In the genomic region with DNA sequence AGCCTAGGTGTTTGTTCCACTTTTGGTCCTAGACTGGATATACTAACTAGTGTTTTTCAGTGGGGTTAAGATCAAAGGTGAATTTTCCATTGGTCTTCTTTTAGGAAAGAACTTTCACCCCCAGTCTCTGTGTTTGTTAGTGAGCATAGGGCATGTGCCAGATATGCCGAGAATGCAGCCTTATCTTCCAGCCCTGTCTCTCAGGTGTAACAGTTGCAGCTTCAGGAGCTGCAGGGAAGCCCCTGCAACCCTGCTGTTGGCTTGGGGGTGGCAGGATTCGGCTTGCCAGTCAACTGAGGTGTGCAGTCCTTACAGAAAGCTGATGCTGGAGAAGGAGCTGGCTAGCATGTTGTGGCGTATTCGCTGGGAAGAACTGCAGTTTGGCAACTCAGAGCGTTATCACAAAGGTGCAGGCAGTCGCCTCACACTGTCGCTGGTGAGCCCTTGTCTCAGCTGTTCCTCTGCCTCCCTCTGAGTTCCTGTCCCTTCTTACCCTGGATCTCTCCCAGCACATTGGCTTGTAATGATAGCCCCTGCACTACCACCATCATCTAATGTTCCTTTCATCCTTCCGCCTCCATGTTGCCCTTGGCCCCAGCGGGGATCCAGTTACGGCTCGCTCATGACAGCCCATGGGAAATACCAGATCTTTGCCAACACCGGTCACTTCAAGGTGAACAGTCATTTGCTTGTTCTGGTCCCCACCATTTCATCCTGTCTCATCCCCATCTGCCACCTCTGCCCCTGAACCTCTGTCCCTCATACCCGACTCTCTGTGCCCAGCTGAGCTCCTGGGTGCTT, we compare ENCODE assay signal across 17 cellular contexts. TPM values are rescaled to one million over a fixed set of nuclear protein-coding genes. Genes with fewer than 3 reads are reported as not detected.
"Had no signal": no experiment of that assay in that cellular context is flagged by ENCODE, and none has a peak within 500 bp of the region (broad histone marks: within the 10 kb centered on the region; RNA-seq: fewer than 3 reads in every experiment).

No MANE protein-coding gene starts in this region.

- H3K9me3 Mint-ChIP-seq: activated CD4-positive, alpha-beta memory T cell treated with anti-CD3 and anti-CD28 coated beads for 36 hours; dendritic cell treated with granulocyte-macrophage colony-stimulating factor and Interleukin-4, amounts not matched to agents 40 ng/mL and 50 ng/mL, for 4 days; stimulated activated memory B cell treated with anti-CD40 and anti-IgM and Interleukin-4, amounts not matched to agents 10 μg/mL and 1 μg/mL and 100 μg/mL, for 72 hours had no signal

- H3K4me1 Mint-ChIP-seq: stimulated activated memory B cell treated with anti-CD40 and anti-IgM and Interleukin-4, amounts not matched to agents 10 μg/mL and 1 μg/mL and 100 μg/mL, for 72 hours had no signal

- H3K4me3 ChIP-seq: heart right ventricle, lung, pancreas had no signal

- H3K9me3 ChIP-seq: heart right ventricle, pancreas had no signal

- H3K4me1 ChIP-seq: heart right ventricle, pancreas had no signal

- DNase-seq: activated CD4-positive, alpha-beta memory T cell treated with anti-CD3 and anti-CD28 coated beads for 36 hours; effector memory CD4-positive, alpha-beta T cell; foreskin melanocyte; heart right ventricle; pancreas; stimulated activated CD4-positive, alpha-beta T cell treated with anti-CD3 and anti-CD28 coated beads, Interleukin-12 subunit alpha, Interleukin-12 subunit beta, amount 100 ng/mL, for 4 hours; stimulated activated CD4-positive, alpha-beta T cell treated with anti-CD3 and anti-CD28 coated beads, Interleukin-2, amount 100 ng/mL, for 24 hours had no signal

- ATAC-seq: heart right ventricle; pancreas; stimulated activated memory B cell treated with anti-CD40 and anti-IgM and Interleukin-4, amounts not matched to agents 10 μg/mL and 1 μg/mL and 100 μg/mL, for 72 hours had no signal

- H3K27ac Mint-ChIP-seq: activated CD4-positive, alpha-beta memory T cell treated with anti-CD3 and anti-CD28 coated beads for 36 hours; dendritic cell treated with granulocyte-macrophage colony-stimulating factor and Interleukin-4, amounts not matched to agents 40 ng/mL and 50 ng/mL, for 4 days; stimulated activated memory B cell treated with anti-CD40 and anti-IgM and Interleukin-4, amounts not matched to agents 10 μg/mL and 1 μg/mL and 100 μg/mL, for 72 hours had no signal

- H3K4me3 Mint-ChIP-seq: activated CD4-positive, alpha-beta memory T cell treated with anti-CD3 and anti-CD28 coated beads for 36 hours; dendritic cell treated with granulocyte-macrophage colony-stimulating factor and Interleukin-4, amounts not matched to agents 40 ng/mL and 50 ng/mL, for 4 days; stimulated activated memory B cell treated with anti-CD40 and anti-IgM and Interleukin-4, amounts not matched to agents 10 μg/mL and 1 μg/mL and 100 μg/mL, for 72 hours had no signal

- H3K27ac ChIP-seq: epithelial cell of prostate, heart right ventricle, pancreas, VCaP had no signal

- H3K27me3 ChIP-seq: heart right ventricle, pancreas had no signal

- H3K27me3 Mint-ChIP-seq: activated CD4-positive, alpha-beta memory T cell treated with anti-CD3 and anti-CD28 coated beads for 36 hours; stimulated activated memory B cell treated with anti-CD40 and anti-IgM and Interleukin-4, amounts not matched to agents 10 μg/mL and 1 μg/mL and 100 μg/mL, for 72 hours had no signal

RNA-seq across cellular contexts. Expression of a gene that starts 27.0 kb away (rescaled TPM):
- total RNA-seq: activated CD4-positive, alpha-beta memory T cell treated with anti-CD3 and anti-CD28 coated beads for 36 hours; astrocyte; bronchial epithelial cell; cerebellum; fibroblast of lung; heart right ventricle; pancreas; T-helper 1 cell treated with Interleukin-12 subunit alpha and Interleukin-12 subunit beta and Interleukin-4 antibody, amounts not matched to agents 30 ng/mL and 1 ng/mL, for 36 hours had no signal
- polyA plus RNA-seq: fibroblast of lung, heart right ventricle had no signal
